In genomic region chr14:23123419-23123818, GRCh38 we compare ENCODE assay signal across 13 cellular contexts. TPM values are rescaled to one million over a fixed set of nuclear protein-coding genes. Genes with fewer than 3 reads are reported as not detected.
A peak's percentile ranks its signal among the peaks of the same experiment; 100 is the strongest.
DNase-seq lines count a peak whose midpoint lies in the region; ATAC-seq and TF ChIP-seq lines count a peak whose summit lies in the region.
"Had no signal": no experiment of that assay in that cellular context is flagged by ENCODE, and none has a peak within 500 bp of the region (broad histone marks: within the 10 kb centered on the region; RNA-seq: fewer than 3 reads in every experiment).

No MANE protein-coding gene starts in this region.

- H3K27ac Mint-ChIP-seq in activated CD8-positive, alpha-beta T cell treated with anti-CD3 and anti-CD28 coated beads, Interleukin-2, amount 10 ng/mL, durations not matched to agents 7 days and 5 days: no peak overlapping the region

- H3K27ac ChIP-seq in dorsolateral prefrontal cortex: no peak overlapping the region

- H3K36me3 Mint-ChIP-seq in activated CD8-positive, alpha-beta T cell treated with anti-CD3 and anti-CD28 coated beads, Interleukin-2, amount 10 ng/mL, durations not matched to agents 7 days and 5 days (ENCODE audit: low read depth): no peaks in the 10 kb centered on the region

- no peak for TF ChIP-seq CTCF in omental fat pad (IDR thresholded peaks at IDR 0.05)
- no peak for TF ChIP-seq CTCF in dorsolateral prefrontal cortex (IDR thresholded peaks at IDR 0.05 in 54 of 56, conservative IDR thresholded peaks at IDR 0.05 in 2 of 56; ENCODE audit: low read depth in 1 of 56, partially characterized antibody in 56 of 56)

- CTCF ChIA-PET in activated CD8-positive, alpha-beta T cell treated with anti-CD3 and anti-CD28 coated beads, Interleukin-2, amount 10 ng/mL, durations not matched to agents 7 days and 5 days (lab: Charles Lee): interaction anchor here (1.0 to 3.1 kb wide), 4 partner anchors 29 to 63 kb away, joined by 3 to 28 read pairs (median 3); partner anchors contain the start of genes ACIN1 and C14orf119

- intact Hi-C loops in dorsolateral prefrontal cortex (cut with DNase I): loop anchor here (10.0 kb wide), 1 partner anchor 171 kb away; no protein-coding TSS in a partner anchor

- H3K27me3 ChIP-seq in dorsolateral prefrontal cortex: no peaks in the 10 kb centered on the region

- H3K4me3 ChIP-seq in dorsolateral prefrontal cortex: no peak overlapping the region

- H3K4me1 Mint-ChIP-seq in activated CD8-positive, alpha-beta T cell treated with anti-CD3 and anti-CD28 coated beads, Interleukin-2, amount 10 ng/mL, durations not matched to agents 7 days and 5 days (ENCODE audit: low read depth): peaks cover 44% of the 10 kb centered on the region

- POLR2A ChIA-PET in activated CD8-positive, alpha-beta T cell treated with anti-CD3 and anti-CD28 coated beads, Interleukin-2, amount 10 ng/mL, durations not matched to agents 7 days and 5 days (lab: Charles Lee): no interaction called here

- no peaks in the 10 kb centered on the region for H3K27me3 Mint-ChIP-seq in activated CD8-positive, alpha-beta T cell treated with anti-CD3 and anti-CD28 coated beads, Interleukin-2, amount 10 ng/mL, durations not matched to agents 7 days and 5 days (ENCODE audit: low read depth)

- ATAC-seq in omental fat pad (ENCODE audit: low FRiP score): no peak
- ATAC-seq in activated CD8-positive, alpha-beta T cell treated with anti-CD3 and anti-CD28 coated beads, Interleukin-2, amount 10 ng/mL, durations not matched to agents 7 days and 5 days: no peak
- ATAC-seq in GM19328 (IDR thresholded peaks at IDR 0.05; ENCODE audit: unreplicated experiment): no peak

- no peak overlapping the region for H3K4me3 Mint-ChIP-seq in activated CD8-positive, alpha-beta T cell treated with anti-CD3 and anti-CD28 coated beads, Interleukin-2, amount 10 ng/mL, durations not matched to agents 7 days and 5 days

- no peaks in the 10 kb centered on the region for H3K9me3 Mint-ChIP-seq in activated CD8-positive, alpha-beta T cell treated with anti-CD3 and anti-CD28 coated beads, Interleukin-2, amount 10 ng/mL, durations not matched to agents 7 days and 5 days (ENCODE audit: insufficient read depth)

- DNase-seq in D341Med (ENCODE audit: low spot score): peak; percentile 63
- peak; percentile 99 for DNase-seq in NCI-H2029 (lab: John Stamatoyannopoulos, UW)
- DNase-seq in cerebellar cortex (ENCODE audit: low spot score): peak; percentile 15
- DNase-seq in omental fat pad (ENCODE audit: low spot score): peak; percentile 42
- no peak for DNase-seq in activated CD8-positive, alpha-beta T cell treated with anti-CD3 and anti-CD28 coated beads, Interleukin-2, amount 10 ng/mL, durations not matched to agents 7 days and 5 days
- DNase-seq in HCEC 1CT: no peak
- DNase-seq in dorsolateral prefrontal cortex: no peak
- DNase-seq: activated T-cell treated with anti-CD3 and anti-CD28 coated beads for 4 hours; mesendoderm; NCI-H2107; stimulated activated naive CD4-positive, alpha-beta T cell treated with Interleukin-2 at 50 U/mL for 16 hours; T-helper 9 cell had no signal

RNA-seq across cellular contexts. Expression of gene CEBPE, which starts 4.4 kb away (rescaled TPM):
- total RNA-seq in omental fat pad (1 to 10 TPM in 1 of 4 donors, under 1 TPM in 2, not detected in 1; 0.36 to 2.7 (median 0.37) TPM), dorsolateral prefrontal cortex (under 1 TPM in 3 of 120 experiments, not detected in 117; 0.37 to 0.54 (median 0.51) TPM)
- total RNA-seq in activated CD8-positive, alpha-beta T cell treated with anti-CD3 and anti-CD28 coated beads, Interleukin-2, amount 10 ng/mL, durations not matched to agents 7 days and 5 days: under 1 TPM; 0.50 to 0.92 TPM

RNA-seq across cellular contexts. Expression of gene CIROP, which starts 18.6 kb away (rescaled TPM):
- total RNA-seq in omental fat pad: under 1 TPM in 1 of 4 donors, not detected in 3; 0.25 TPM
- not detected for total RNA-seq in activated CD8-positive, alpha-beta T cell treated with anti-CD3 and anti-CD28 coated beads, Interleukin-2, amount 10 ng/mL, durations not matched to agents 7 days and 5 days
- total RNA-seq in dorsolateral prefrontal cortex: 1 to 10 TPM in 9 of 120 experiments, under 1 TPM in 64, not detected in 47; 0.18 to 1.9 (median 0.40) TPM

RNA-seq across cellular contexts. Expression of gene C14orf119, which starts 28.1 kb away (rescaled TPM):
- 10 to 100 TPM; 39.2 to 46.7 (median 43.6) TPM for total RNA-seq in omental fat pad
- total RNA-seq in activated CD8-positive, alpha-beta T cell treated with anti-CD3 and anti-CD28 coated beads, Interleukin-2, amount 10 ng/mL, durations not matched to agents 7 days and 5 days: 10 to 100 TPM; 46.0 to 47.0 TPM
- 10 to 100 TPM in 119 of 120 experiments, 1 to 10 TPM in 1; 7.9 to 32.3 (median 22.8) TPM for total RNA-seq in dorsolateral prefrontal cortex

RNA-seq across cellular contexts. Expression of gene ACIN1, which starts 28.5 kb away (rescaled TPM):
- total RNA-seq in omental fat pad (100 to 1,000 TPM in 3 of 4 donors, 10 to 100 TPM in 1; 85.6 to 143 (median 120) TPM), dorsolateral prefrontal cortex (100 to 1,000 TPM; 107 to 209 (median 157) TPM)
- total RNA-seq in activated CD8-positive, alpha-beta T cell treated with anti-CD3 and anti-CD28 coated beads, Interleukin-2, amount 10 ng/mL, durations not matched to agents 7 days and 5 days: 100 to 1,000 TPM; 161 to 177 TPM

Comparison
In these comparisons a context has a peak if more than half of its experiments do, and no peak if none do; other contexts are left out.
1. DNase-seq: peak in D341Med (single experiment), NCI-H2029 (single experiment), cerebellar cortex (single experiment) and omental fat pad (single experiment); none in activated CD8-positive, alpha-beta T cell treated with anti-CD3 and anti-CD28 coated beads, Interleukin-2, amount 10 ng/mL, durations not matched to agents 7 days and 5 days (single experiment), HCEC 1CT (single experiment) and dorsolateral prefrontal cortex (0 of 10).